Comparison of ENCODE assay signal across 1 cellular context in genomic region chr14:22752422-22752821, GRCh38.
A peak's percentile ranks its signal among the peaks of the same experiment; 100 is the strongest.
TF ChIP-seq lines count a peak whose summit lies in the region.

No MANE protein-coding gene starts in this region.

TF ChIP-seq in HepG2, 621 proteins besides CTCF, POLR2A, EP300 and RAD21 (continued from another document):
- peak; percentile 47; the same call in 1 of the 2 replicates for TF ChIP-seq ZGPAT (CRISPR knock-in tag; IDR thresholded peaks at IDR 0.05)
- TF ChIP-seq RARA (CRISPR knock-in tag; IDR thresholded peaks at IDR 0.05), result peak; percentile 16; the same call in 1 of the 2 replicates
- TF ChIP-seq SKI (IDR thresholded peaks at IDR 0.05; ENCODE audit: partially characterized antibody), result peak; percentile 12
- TF ChIP-seq CEBPG (CRISPR knock-in tag; IDR thresholded peaks at IDR 0.05), result 0 out of 2 replicates have a peak, but pooled peaks have one; percentile 14
- TF ChIP-seq NR2F6 (IDR thresholded peaks at IDR 0.05), result peak; percentile 33; the same call in 1 of the 2 replicates
- TF ChIP-seq NR2F6 (CRISPR knock-in tag; IDR thresholded peaks at IDR 0.05), result 0 out of 2 replicates have a peak, but pooled peaks have one; percentile 18
- 0 out of 2 replicates have a peak, but pooled peaks have one; percentile 20 for TF ChIP-seq RCOR2 (CRISPR knock-in tag; IDR thresholded peaks at IDR 0.05)
- no peak for TF ChIP-seq ZNF547 (CRISPR knock-in tag; IDR thresholded peaks at IDR 0.05)
- TF ChIP-seq TEAD3 (CRISPR knock-in tag; optimal IDR thresholded peaks at IDR 0.05; ENCODE audit: borderline replicate concordance), result peak; percentile 39
- TF ChIP-seq SOX6 (IDR thresholded peaks at IDR 0.05), result no peak
- TF ChIP-seq SOX6 (CRISPR knock-in tag; IDR thresholded peaks at IDR 0.05), result peak; percentile 16; the same call in 1 of the 2 replicates
- peak; percentile 59; the same call in 1 of the 2 replicates for TF ChIP-seq ZMYM3 (CRISPR knock-in tag; IDR thresholded peaks at IDR 0.05)
- no peak for TF ChIP-seq SOX13 (IDR thresholded peaks at IDR 0.05)
- peak in 1 of 2 experiments; percentile 15; a peak in 1 of 4 replicates for TF ChIP-seq SOX13 (CRISPR knock-in tag; conservative IDR thresholded peaks at IDR 0.05 in 1 of 2, IDR thresholded peaks at IDR 0.05 in 1 of 2)
- peak; percentile 47; the same call in 1 of the 2 replicates for TF ChIP-seq ZNF292 (CRISPR knock-in tag; IDR thresholded peaks at IDR 0.05; ENCODE audit: borderline replicate concordance, low read depth)
- peak; percentile 19; the same call in 1 of the 2 replicates for TF ChIP-seq HNF4A (CRISPR knock-in tag; IDR thresholded peaks at IDR 0.05)
- no peak for TF ChIP-seq ATF5 (CRISPR knock-in tag; IDR thresholded peaks at IDR 0.05; ENCODE audit: low read depth)
- peak; percentile 67 for TF ChIP-seq TCF7 (IDR thresholded peaks at IDR 0.05; ENCODE audit: low read depth)
- no peak for TF ChIP-seq ZBTB49 (CRISPR knock-in tag; IDR thresholded peaks at IDR 0.05; ENCODE audit: borderline replicate concordance)
- TF ChIP-seq RXRA (CRISPR knock-in tag; IDR thresholded peaks at IDR 0.05), result 0 out of 2 replicates have a peak, but pooled peaks have one; percentile 31
- peak; percentile 21; the same call in 1 of the 2 replicates for TF ChIP-seq CREM (IDR thresholded peaks at IDR 0.05)
- no peak for TF ChIP-seq CREM (CRISPR knock-in tag; IDR thresholded peaks at IDR 0.05)
- TF ChIP-seq BCL6 (CRISPR knock-in tag; IDR thresholded peaks at IDR 0.05), result peak; percentile 49; the same call in 1 of the 2 replicates
- 0 out of 2 replicates have a peak, but pooled peaks have one; percentile 39 for TF ChIP-seq ZNF83 (CRISPR knock-in tag; IDR thresholded peaks at IDR 0.05; ENCODE audit: borderline replicate concordance)
- TF ChIP-seq TBL1XR1 (IDR thresholded peaks at IDR 0.05; ENCODE audit: borderline replicate concordance, low read length, partially characterized antibody), result no peak
- 0 out of 2 replicates have a peak, but pooled peaks have one; percentile 48 for TF ChIP-seq TBX2 (CRISPR knock-in tag; IDR thresholded peaks at IDR 0.05; ENCODE audit: borderline replicate concordance)
- TF ChIP-seq ARID5B (CRISPR knock-in tag; IDR thresholded peaks at IDR 0.05), result 0 out of 2 replicates have a peak, but pooled peaks have one; percentile 34
- no peak for TF ChIP-seq ZNF597 (CRISPR knock-in tag; IDR thresholded peaks at IDR 0.05)
- TF ChIP-seq ELF1 (CRISPR knock-in tag; IDR thresholded peaks at IDR 0.05), result peak; percentile 8; the same call in 1 of the 2 replicates
- 0 out of 2 replicates have a peak, but pooled peaks have one; percentile 31 for TF ChIP-seq HMG20A (CRISPR knock-in tag; IDR thresholded peaks at IDR 0.05; ENCODE audit: borderline replicate concordance)
- peak; percentile 7; the same call in 1 of the 2 replicates for TF ChIP-seq ZNF788 (CRISPR knock-in tag; IDR thresholded peaks at IDR 0.05; ENCODE audit: borderline replicate concordance)
- no peak for TF ChIP-seq FOXO4 (CRISPR knock-in tag; conservative IDR thresholded peaks at IDR 0.05)
- TF ChIP-seq NCOA2 (CRISPR knock-in tag; IDR thresholded peaks at IDR 0.05), result peak; percentile 51; the same call in 1 of the 2 replicates
- TF ChIP-seq NR2F1 (CRISPR knock-in tag; IDR thresholded peaks at IDR 0.05), result peak in 1 of 2 experiments; percentile 33; a peak in 1 of 4 replicates
- no peak for TF ChIP-seq TFDP2 (CRISPR knock-in tag; IDR thresholded peaks at IDR 0.05)
- TF ChIP-seq PATZ1 (CRISPR knock-in tag; IDR thresholded peaks at IDR 0.05), result no peak
- no peak for TF ChIP-seq AFF4 (CRISPR knock-in tag; IDR thresholded peaks at IDR 0.05)
TF ChIP-seq in HepG2: peak in this region for 27.
